ENCODE assay signal across 8 cellular contexts in the genomic region with DNA sequence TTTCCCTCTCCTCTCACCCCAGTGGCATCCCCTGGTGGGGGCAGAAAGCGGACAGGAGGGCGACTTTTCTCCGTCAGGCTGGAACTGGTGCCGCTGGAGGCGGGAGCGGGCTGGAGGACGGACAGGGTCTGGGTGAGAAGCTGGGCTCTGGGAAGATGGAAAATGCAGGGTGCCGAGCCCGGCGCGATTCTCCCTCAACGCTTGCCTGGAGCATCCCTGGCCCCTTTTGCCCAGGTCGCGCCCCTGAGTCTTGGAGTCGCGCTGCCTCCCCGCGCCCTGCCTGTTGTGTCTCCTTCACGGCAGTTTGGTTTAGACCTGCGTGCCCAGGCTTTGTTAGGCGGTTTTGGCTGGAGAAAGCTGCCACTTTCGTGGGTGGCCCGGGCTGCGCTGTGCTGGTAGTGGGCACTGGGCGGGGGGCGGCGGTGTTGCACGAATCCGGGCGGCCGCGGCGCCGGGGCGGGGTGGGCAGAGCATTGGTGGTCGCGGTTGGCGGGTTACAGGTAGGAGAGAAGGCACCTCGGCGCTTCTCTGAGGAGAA. TPM values are rescaled to one million over a fixed set of nuclear protein-coding genes. Genes with fewer than 3 reads are reported as not detected.
DNase-seq lines count a peak whose midpoint lies in the region; ATAC-seq and TF ChIP-seq lines count a peak whose summit lies in the region.

No MANE protein-coding gene starts in this region.

- H3K9ac ChIP-seq in fibroblast of lung (ENCODE audit: insufficient read depth, low read length) (no peak overlapping the region), neural cell (ENCODE audit: low read length) (peak overlapping the region; percentile 90)

- H3K9me3 ChIP-seq in fibroblast of lung (ENCODE audit: control insufficient read depth, insufficient read depth, low read depth, low read length): no peaks in the 10 kb centered on the region
- no peaks in the 10 kb centered on the region for H3K9me3 ChIP-seq in neural cell (ENCODE audit: low read length)

- H3K27ac ChIP-seq in fibroblast of lung (ENCODE audit: insufficient read depth, low read length) (no peak overlapping the region), neural cell (ENCODE audit: low read length) (peak overlapping the region; percentile 92)

- H3K4me1 ChIP-seq in fibroblast of lung (ENCODE audit: control insufficient read depth, extremely low read depth, insufficient read depth, low read length): no peaks in the 10 kb centered on the region

- TF ChIP-seq EP300 in neural cell (conservative IDR thresholded peaks at IDR 0.05; ENCODE audit: poor library complexity, severe bottlenecking): no peak

- H3K36me3 ChIP-seq in fibroblast of lung (ENCODE audit: control insufficient read depth, insufficient read depth, low read length) (no peaks in the 10 kb centered on the region), neural cell (ENCODE audit: insufficient read depth, low read length) (no peaks in the 10 kb centered on the region)

- H2AFZ ChIP-seq in fibroblast of lung (ENCODE audit: low read length): no peak overlapping the region
- H2AFZ ChIP-seq in neural cell (ENCODE audit: low read depth, low read length): peak overlapping the region; percentile 41

- no peaks in the 10 kb centered on the region for H4K20me1 ChIP-seq in fibroblast of lung (ENCODE audit: control insufficient read depth, extremely low read depth, insufficient read depth, low read length)
- peaks cover 15% of the 10 kb centered on the region for H4K20me1 ChIP-seq in neural cell (ENCODE audit: insufficient read depth)

- no peaks in the 10 kb centered on the region for H3K79me2 ChIP-seq in fibroblast of lung (ENCODE audit: control insufficient read depth, insufficient read depth, low read length)
- H3K79me2 ChIP-seq in neural cell (replicated peaks; ENCODE audit: insufficient read depth, low read length): peaks cover 73% of the 10 kb centered on the region

- H3K4me2 ChIP-seq in fibroblast of lung (ENCODE audit: extremely low read depth, insufficient read depth, low read length) (no peak overlapping the region), neural cell (ENCODE audit: low read length) (no peak overlapping the region)

- peak overlapping the region in 1 of 4 experiments; percentile 82 for H3K4me3 ChIP-seq in fibroblast of lung (replicated peaks in 1 of 4; ENCODE audit: control extremely low read depth in 1 of 4, insufficient read depth in 1 of 4, low read depth in 3 of 4, low read length in 4 of 4)
- H3K4me3 ChIP-seq in neural cell (ENCODE audit: low read length): peak overlapping the region; percentile 91

- H3F3A ChIP-seq in neural cell (ENCODE audit: insufficient read depth, low read length, poor library complexity, severe bottlenecking): no peaks in the 10 kb centered on the region

- no peak for TF ChIP-seq CTCF in fibroblast of lung (conservative IDR thresholded peaks at IDR 0.05 in 1 of 2, IDR thresholded peaks at IDR 0.05 in 1 of 2; ENCODE audit: low read depth in 1 of 2, low read length in 2 of 2)
- no peak for TF ChIP-seq CTCF in neural cell (IDR thresholded peaks at IDR 0.05; ENCODE audit: poor library complexity, severe bottlenecking)

- ATAC-seq in HG03571 (IDR thresholded peaks at IDR 0.05; ENCODE audit: unreplicated experiment) (no peak), GM21825 (IDR thresholded peaks at IDR 0.05; ENCODE audit: unreplicated experiment) (no peak)

- no peaks in the 10 kb centered on the region for H3K9me2 ChIP-seq in neural cell (ENCODE audit: insufficient read depth, low read length)

- H3K27me3 ChIP-seq in fibroblast of lung (ENCODE audit: control insufficient read depth, insufficient read depth, low read length) (peaks cover 14% of the 10 kb centered on the region), neural cell (ENCODE audit: insufficient read depth, low read depth, low read length) (no peaks in the 10 kb centered on the region)

- peak; percentile 57 for DNase-seq in Ammon's horn (ENCODE audit: low spot score)
- peak; percentile 64 for DNase-seq in NCI-H146 treated with DMSO at 0.1 percent for 48 hours (lab: John Stamatoyannopoulos, UW; ENCODE audit: unreplicated experiment)
- peak; percentile 16 to 18 for DNase-seq in fibroblast of lung (ENCODE audit: low read depth in 2 of 2)
- DNase-seq in NOMO-1 (lab: John Stamatoyannopoulos, UW; ENCODE audit: unreplicated experiment in 2 of 2): no peak
- DNase-seq in HUDEP-2 (lab: John Stamatoyannopoulos, UW; ENCODE audit: unreplicated experiment in 76 of 76): no peak

- TF ChIP-seq RAD21 in neural cell (conservative IDR thresholded peaks at IDR 0.05): peak; percentile 5

TF ChIP-seq in neural cell, 6 proteins besides CTCF, POLR2A, EP300 and RAD21:
- TF ChIP-seq TAF1 (IDR thresholded peaks at IDR 0.05; ENCODE audit: low read depth) (peak; percentile 44), POLR2AphosphoS5 (IDR thresholded peaks at IDR 0.05) (peak; percentile 28), REST (IDR thresholded peaks at IDR 0.05; ENCODE audit: borderline replicate concordance) (no peak), EZH2 (IDR thresholded peaks at IDR 0.05; ENCODE audit: borderline replicate concordance, insufficient read depth, low read length, poor library complexity, severe bottlenecking) (no peak), MXI1 (conservative IDR thresholded peaks at IDR 0.05; ENCODE audit: poor library complexity, severe bottlenecking) (no peak), SMC3 (conservative IDR thresholded peaks at IDR 0.05; ENCODE audit: poor library complexity) (peak; percentile 31)
TF ChIP-seq in neural cell: peak in this region for 3.

RNA-seq across cellular contexts. Expression of gene ADGRL3, which starts 2.0 kb away (rescaled TPM):
- under 0.01 and 0.26 TPM in 2 replicates for total RNA-seq in fibroblast of lung
- polyA plus RNA-seq in fibroblast of lung: 0.03 and 0.05 TPM in 2 replicates
- polyA plus RNA-seq in fibroblast of lung (2012): 0.03 TPM in 1 of 2 replicates, not detected in the other
- polyA minus RNA-seq in fibroblast of lung (ENCODE audit: low replicate concordance): not detected in 2 replicates
- polyA plus RNA-seq in neural cell: 90.1 and 99.4 TPM in 2 replicates
- polyA minus RNA-seq in neural cell: 440 and 487 TPM in 2 replicates

Comparison
In these comparisons a context has a peak if more than half of its experiments do, and no peak if none do; other contexts are left out.
1. DNase-seq: peak in Ammon's horn (single experiment), NCI-H146 treated with DMSO at 0.1 percent for 48 hours (single experiment) and fibroblast of lung (2 of 2); none in NOMO-1 (0 of 2) and HUDEP-2 (0 of 76).
2. RNA of gene ADGRL3, which starts 2.0 kb away (polyA plus RNA-seq): 90.1 to 99.4 TPM in neural cell; 0.03 to 0.05 TPM in fibroblast of lung; every median in the first group is over 10 times any median in the second.